ENCODE assay signal across 21 cellular contexts in the genomic region with DNA sequence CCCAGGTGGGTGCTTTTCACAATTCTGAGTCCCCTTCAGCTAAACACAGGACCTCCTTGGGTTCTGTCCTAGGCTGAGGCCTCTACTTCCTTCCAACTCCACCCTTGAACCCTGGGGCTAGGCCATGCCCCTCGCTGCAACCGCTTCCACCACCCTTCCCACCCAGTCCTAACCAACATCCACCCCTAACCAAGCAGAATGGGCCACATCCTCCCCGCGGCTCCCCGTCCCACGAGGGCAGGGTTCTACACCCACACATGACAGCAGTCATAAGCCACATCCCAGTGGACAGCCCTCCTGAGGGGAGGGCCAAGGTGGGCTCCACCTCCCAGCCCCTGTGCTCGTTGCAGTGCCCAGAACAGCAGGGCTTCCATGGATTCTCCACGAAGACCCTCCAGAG.
DNase-seq lines count a peak whose midpoint lies in the region; ATAC-seq, FAIRE-seq and TF ChIP-seq lines count a peak whose summit lies in the region.
"Had no signal": no experiment of that assay in that cellular context is flagged by ENCODE, and none has a peak within 500 bp of the region (broad histone marks: within the 10 kb centered on the region; RNA-seq: fewer than 3 reads in every experiment).

No MANE protein-coding gene starts in this region.

- TF ChIP-seq RAD21 in GM12878 (IDR thresholded peaks at IDR 0.05; ENCODE audit: insufficient read depth, low read depth, low read length) = no peak

- H3K36me3 ChIP-seq in Karpas-422 (ENCODE audit: insufficient read depth, low read length) = no peaks in the 10 kb centered on the region
- H3K36me3 ChIP-seq in GM12878 (ENCODE audit: control insufficient read depth in 2 of 2, insufficient read depth in 2 of 2, low read length in 1 of 2) = no peaks in the 10 kb centered on the region
- H3K36me3 ChIP-seq: MG63, Peyer's patch, uterus had no signal

- FAIRE-seq in GM12878 (lab: Jason Lieb, UNC) = no peak

- intact Hi-C loops in GM12878 (cut with micrococcal nuclease; ENCODE audit: unreplicated experiment) = no loop called here
- intact Hi-C loops in natural killer cell (cut with micrococcal nuclease) = no loop called here

- H3K4me1 ChIP-seq in Karpas-422 (ENCODE audit: low read length) (peaks cover 100% of the 10 kb centered on the region), GM12878 (ENCODE audit: control insufficient read depth, insufficient read depth, low read length) (peaks cover 36% of the 10 kb centered on the region)
- H3K4me1 ChIP-seq: uterus had no signal

- RAD21 ChIA-PET in GM12878 (lab: Charles Lee; ENCODE audit: unreplicated experiment) = interaction anchor here (1.1 kb wide), 1 partner anchor 65 kb away, joined by 3 read pairs; a partner anchor contains a TSS

- H3K9me3 ChIP-seq in Karpas-422 (ENCODE audit: low read length) = no peaks in the 10 kb centered on the region
- no peaks in the 10 kb centered on the region for H3K9me3 ChIP-seq in GM12878 (replicated peaks; ENCODE audit: control insufficient read depth, insufficient read depth, low read length)
- H3K9me3 ChIP-seq: MG63, Peyer's patch, uterus had no signal

- no peaks in the 10 kb centered on the region for H3K27me3 Mint-ChIP-seq in T-helper 1 cell treated with Interleukin-12 subunit alpha and Interleukin-12 subunit beta and Interleukin-4 antibody, amounts not matched to agents 30 μg/mL and 1 μg/mL, for 36 hours (ENCODE audit: low read depth)
- peaks cover 0 to 2% of the 10 kb centered on the region in 2 donors for H3K27me3 Mint-ChIP-seq in natural killer cell (ENCODE audit: low read depth in 2 of 2)
- H3K27me3 Mint-ChIP-seq: activated CD4-positive, alpha-beta T cell treated with anti-CD3 and anti-CD28 coated beads for 36 hours; progenitor cell of endocrine pancreas had no signal

- POLR2A ChIA-PET in GM12878 (lab: Charles Lee) = no interaction called here

- TF ChIP-seq EP300 in GM12878 (IDR thresholded peaks at IDR 0.05; ENCODE audit: borderline replicate concordance in 1 of 2, control insufficient read depth in 1 of 2, low read depth in 2 of 2, low read length in 2 of 2) = no peak

- H3K4me2 ChIP-seq in Karpas-422 (ENCODE audit: low read depth, low read length, poor library complexity, severe bottlenecking) (peak overlapping the region; percentile 42), GM12878 (ENCODE audit: control insufficient read depth, insufficient read depth) (no peak overlapping the region)

- H3K9me2 ChIP-seq in Karpas-422 (replicated peaks; ENCODE audit: insufficient read depth, low read length) = no peaks in the 10 kb centered on the region

- H3K4me1 Mint-ChIP-seq in T-helper 1 cell treated with Interleukin-12 subunit alpha and Interleukin-12 subunit beta and Interleukin-4 antibody, amounts not matched to agents 30 μg/mL and 1 μg/mL, for 36 hours (ENCODE audit: low read depth) = peaks cover 28% of the 10 kb centered on the region
- H3K4me1 Mint-ChIP-seq in natural killer cell = peaks cover 53 to 76% of the 10 kb centered on the region in 2 donors

- no peak for TF ChIP-seq POLR2A in GM12878 (IDR thresholded peaks at IDR 0.05; ENCODE audit: low read depth, low read length)

- no peak overlapping the region for H2AFZ ChIP-seq in Karpas-422 (ENCODE audit: low read length)
- no peak overlapping the region for H2AFZ ChIP-seq in GM12878 (ENCODE audit: control insufficient read depth, low read depth, low read length)
- H2AFZ ChIP-seq: GM23248 had no signal

- peak overlapping the region; percentile 73 for H3K27ac Mint-ChIP-seq in T-helper 1 cell treated with Interleukin-12 subunit alpha and Interleukin-12 subunit beta and Interleukin-4 antibody, amounts not matched to agents 30 μg/mL and 1 μg/mL, for 36 hours
- peak overlapping the region; percentile 21 to 77 for H3K27ac Mint-ChIP-seq in natural killer cell
- H3K27ac Mint-ChIP-seq: activated CD4-positive, alpha-beta T cell treated with anti-CD3 and anti-CD28 coated beads for 36 hours; progenitor cell of endocrine pancreas had no signal

- H3K27ac ChIP-seq in Karpas-422 (ENCODE audit: low read length) (peak overlapping the region; percentile 99), GM12878 (ENCODE audit: control insufficient read depth, insufficient read depth) (no peak overlapping the region)
- H3K27ac ChIP-seq: brain microvascular endothelial cell, GM23248, Peyer's patch, SK-N-MC, uterus had no signal

- no peak for ATAC-seq in GM12878
- ATAC-seq in natural killer cell = peak; percentile 67 to 82 (median 68)
- no peak for ATAC-seq in GM21717 (IDR thresholded peaks at IDR 0.05; ENCODE audit: unreplicated experiment)
- ATAC-seq in HG03097 (IDR thresholded peaks at IDR 0.05; ENCODE audit: low FRiP score, unreplicated experiment) = no peak
- ATAC-seq: activated CD4-positive, alpha-beta T cell treated with anti-CD3 and anti-CD28 coated beads for 36 hours had no signal

- H3K36me3 Mint-ChIP-seq in T-helper 1 cell treated with Interleukin-12 subunit alpha and Interleukin-12 subunit beta and Interleukin-4 antibody, amounts not matched to agents 30 μg/mL and 1 μg/mL, for 36 hours (ENCODE audit: low read depth) = no peaks in the 10 kb centered on the region
- no peaks in the 10 kb centered on the region for H3K36me3 Mint-ChIP-seq in natural killer cell

- no TSS peak for BruUV-seq in GM12878 (replicated peaks; lab: Mats Ljungman, UMichigan)

- H3K9ac ChIP-seq in Karpas-422 (ENCODE audit: low read length) = peak overlapping the region; percentile 26
- no peak overlapping the region for H3K9ac ChIP-seq in GM12878 (ENCODE audit: control insufficient read depth, insufficient read depth, low read length)
- H3K9ac ChIP-seq: GM23248 had no signal

- CTCF ChIA-PET in GM12878 (lab: Yijun Ruan, JAX) = interaction anchor here (1.0 to 2.1 kb wide), 3 partner anchors 9 to 90 kb away, joined by 3 to 6 read pairs (median 4); no protein-coding TSS in a partner anchor

- H3K4me3 Mint-ChIP-seq in T-helper 1 cell treated with Interleukin-12 subunit alpha and Interleukin-12 subunit beta and Interleukin-4 antibody, amounts not matched to agents 30 μg/mL and 1 μg/mL, for 36 hours = no peak overlapping the region
- peak overlapping the region; percentile 45 for H3K4me3 Mint-ChIP-seq in natural killer cell
- H3K4me3 Mint-ChIP-seq: activated CD4-positive, alpha-beta T cell treated with anti-CD3 and anti-CD28 coated beads for 36 hours had no signal

- peaks cover 7% of the 10 kb centered on the region; the same call in 1 of the 2 replicates for H4K20me1 ChIP-seq in Karpas-422 (ENCODE audit: insufficient read depth, low read depth, low read length)
- no peaks in the 10 kb centered on the region for H4K20me1 ChIP-seq in GM12878 (ENCODE audit: control insufficient read depth, insufficient read depth)

- no peak overlapping the region for H3K4me3 ChIP-seq in Karpas-422 (ENCODE audit: low read length)
- H3K4me3 ChIP-seq in GM12878 = no peak overlapping the region
- H3K4me3 ChIP-seq: GM23248, MG63, Peyer's patch, SK-N-MC, uterus had no signal

- H3K27me3 ChIP-seq in Karpas-422 (ENCODE audit: low read length) (no peaks in the 10 kb centered on the region), GM12878 (replicated peaks in 1 of 2; ENCODE audit: control insufficient read depth in 2 of 2, insufficient read depth in 2 of 2, low read length in 1 of 2) (no peaks in the 10 kb centered on the region)
- H3K27me3 ChIP-seq: brain microvascular endothelial cell, MG63, Peyer's patch, uterus had no signal

- no peak for TF ChIP-seq CTCF in GM12878 (IDR thresholded peaks at IDR 0.05 in 2 of 3, conservative IDR thresholded peaks at IDR 0.05 in 1 of 3; ENCODE audit: control insufficient read depth in 2 of 3, extremely low read depth in 1 of 3, insufficient read depth in 1 of 3, low read depth in 3 of 3, low read length in 3 of 3)
- no peak for TF ChIP-seq CTCF in natural killer cell (IDR thresholded peaks at IDR 0.05)

- 24% methylated on average over 8 of the region's 8 CpGs for WGBS in GM12878 (ENCODE audit: insufficient coverage, insufficient replicate concordance, low lambda C conversion rate, missing lambda C conversion rate)

- DNase-seq in T-helper 1 cell = no peak
- no peak for DNase-seq in Karpas-422
- no peak for DNase-seq in GM12878 (ENCODE audit: low read depth, low spot score)
- DNase-seq in natural killer cell = peak; percentile 25
- no peak for DNase-seq in NCI-H2171 (lab: John Stamatoyannopoulos, UW)
- DNase-seq: 8988T; activated CD4-positive, alpha-beta T cell treated with anti-CD3 and anti-CD28 coated beads for 36 hours; activated T-cell treated with anti-CD3 and anti-CD28 coated beads, Interleukin-2, amount 50 U/mL, for 1 hour; brain microvascular endothelial cell; cortex of kidney; GM23248; islet precursor cell; MG63; stimulated activated CD4-positive, alpha-beta T cell treated with anti-CD3 and anti-CD28 coated beads, Interleukin-1b, Interleukin-23, amount 100 ng/mL, for 48 hours; uterus had no signal

- in situ Hi-C loops in GM12878 (cut with MboI) = loop anchor here (25.0 kb wide), 1 partner anchor 516 kb away; a partner anchor contains a TSS

- SMC1A ChIA-PET in GM12878 (lab: Charles Lee; ENCODE audit: uncharacterized antibody, unreplicated experiment) = interaction anchor here (0.6 to 1.2 kb wide), 3 partner anchors 10 to 237 kb away, joined by 3 read pairs; no protein-coding TSS in a partner anchor

- no peaks in the 10 kb centered on the region for H3K9me3 Mint-ChIP-seq in T-helper 1 cell treated with Interleukin-12 subunit alpha and Interleukin-12 subunit beta and Interleukin-4 antibody, amounts not matched to agents 30 μg/mL and 1 μg/mL, for 36 hours
- no peaks in the 10 kb centered on the region for H3K9me3 Mint-ChIP-seq in natural killer cell

- H3K79me2 ChIP-seq in Karpas-422 (ENCODE audit: low read length) = peaks cover 50% of the 10 kb centered on the region
- no peaks in the 10 kb centered on the region for H3K79me2 ChIP-seq in GM12878 (ENCODE audit: control insufficient read depth, insufficient read depth, low read length)

TF ChIP-seq in GM12878, 131 proteins besides CTCF, POLR2A, EP300 and RAD21:
- TF ChIP-seq NR2F1 (conservative IDR thresholded peaks at IDR 0.05) (no peak), FOXK2 (IDR thresholded peaks at IDR 0.05) (peak; percentile 43; the same call in 1 of the 2 replicates), SIX5 (IDR thresholded peaks at IDR 0.05; ENCODE audit: low read depth, low read length, severe bottlenecking) (no peak), ATF7 (IDR thresholded peaks at IDR 0.05; ENCODE audit: low read depth) (peak; percentile 48; the same call in 1 of the 2 replicates), MYC (IDR thresholded peaks at IDR 0.05; ENCODE audit: insufficient read depth, insufficient read length, insufficient replicate concordance, low read length, severe bottlenecking) (no peak), BHLHE40 (IDR thresholded peaks at IDR 0.05; ENCODE audit: borderline replicate concordance in 1 of 2, low read depth in 2 of 2, low read length in 1 of 2) (0 out of 4 replicates have a peak, but pooled peaks of 1 of the 2 experiments have one; percentile 11), IKZF2 (IDR thresholded peaks at IDR 0.05) (peak; percentile 19; a peak in 1 of 4 replicates), EGR1 (IDR thresholded peaks at IDR 0.05; ENCODE audit: borderline replicate concordance in 1 of 2, low read depth in 2 of 2, low read length in 2 of 2) (no peak), DPF2 (IDR thresholded peaks at IDR 0.05) (0 out of 2 replicates have a peak, but pooled peaks have one; percentile 30)

Comparison
In these comparisons a context has a peak if more than half of its experiments do, and no peak if none do; other contexts are left out.
1. ATAC-seq: peak in natural killer cell (3 of 3); none in GM12878 (single experiment), GM21717 (single experiment) and HG03097 (single experiment).